Comparison of ENCODE assay signal across 8 cellular contexts in genomic region chr5:67206381-67207328, GRCh38. TPM values are rescaled to one million over a fixed set of nuclear protein-coding genes. Genes with fewer than 3 reads are reported as not detected.
DNase-seq lines count a peak whose midpoint lies in the region; ATAC-seq, FAIRE-seq and TF ChIP-seq lines count a peak whose summit lies in the region.

No MANE protein-coding gene starts in this region.

- intact Hi-C loops in spleen (cut with DNase I; ENCODE audit: low total_unique reads): loop anchor here (5.0 to 10.0 kb wide), 3 partner anchors 39 to 394 kb away; no protein-coding TSS in a partner anchor

- peak; percentile 71 for ATAC-seq in GM19468 (IDR thresholded peaks at IDR 0.05; ENCODE audit: extremely low read depth, unreplicated experiment)
- peak; percentile 83 for ATAC-seq in HG03575 (IDR thresholded peaks at IDR 0.05; ENCODE audit: extremely low read depth, insufficient number of reproducible peaks, low FRiP score, unreplicated experiment)

- H3K27me3 ChIP-seq in bronchial epithelial cell (ENCODE audit: control insufficient read depth, insufficient read depth, low read length) (no peaks in the 10 kb centered on the region), spleen (replicated peaks in 1 of 7) (no peaks in the 10 kb centered on the region)

- H3K9me3 ChIP-seq in spleen: peaks cover 0 to 6% (median 0%) of the 10 kb centered on the region in 8 donors

- TF ChIP-seq CTCF in bronchial epithelial cell (IDR thresholded peaks at IDR 0.05; ENCODE audit: insufficient read depth, low read length, severe bottlenecking) (no peak), spleen (IDR thresholded peaks at IDR 0.05 in 8 of 11, conservative IDR thresholded peaks at IDR 0.05 in 3 of 11) (no peak), coronary artery (IDR thresholded peaks at IDR 0.05) (no peak)

- H3K4me3 ChIP-seq in bronchial epithelial cell (ENCODE audit: low read depth, low read length) (no peak overlapping the region), spleen (peak overlapping the region in 1 of 8 donors; percentile 31), coronary artery (no peak overlapping the region)

- DNase-seq in 8988T: peak; percentile 63
- DNase-seq in UCSD-AML1 (lab: John Stamatoyannopoulos, UW; ENCODE audit: unreplicated experiment): peak; percentile 77
- DNase-seq in bronchial epithelial cell (ENCODE audit: low read depth): peak; percentile 100
- DNase-seq in spleen: peak; percentile 89
- DNase-seq in coronary artery (ENCODE audit: low spot score): no peak
- no peak for DNase-seq in occipital lobe (lab: John Stamatoyannopoulos, UW)

- H3K4me1 ChIP-seq in spleen: peaks cover 23 to 83% (median 77%) of the 10 kb centered on the region in 6 donors

- peak overlapping the region; percentile 66 to 93 (median 88) for H3K27ac ChIP-seq in spleen
- H3K27ac ChIP-seq in coronary artery: no peak overlapping the region

- H3K36me3 ChIP-seq in bronchial epithelial cell (ENCODE audit: control insufficient read depth, insufficient read depth, low read length) (no peaks in the 10 kb centered on the region), spleen (no peaks in the 10 kb centered on the region)

- peak; percentile 50 for FAIRE-seq in bronchial epithelial cell (lab: Jason Lieb, UNC)

- 28 to 47% (median 38%) methylated on average over 7 of the region's 7 CpGs for WGBS in spleen, 5 donors

- TF ChIP-seq POLR2A in spleen (IDR thresholded peaks at IDR 0.05): no peak

RNA-seq across cellular contexts. Expression of gene CD180, which starts 10.1 kb away (rescaled TPM):
- total RNA-seq in bronchial epithelial cell (not detected in 2 replicates), spleen (10 to 100 TPM; 20.6 to 39.2 (median 27.4) TPM), occipital lobe (0.47 TPM)
- polyA plus RNA-seq in spleen: 10 to 100 TPM; 11.6 to 17.9 (median 14.6) TPM

Comparison
In these comparisons a context has a peak if more than half of its experiments do, and no peak if none do; other contexts are left out.
1. DNase-seq: peak in 8988T (single experiment), UCSD-AML1 (single experiment), bronchial epithelial cell (single experiment) and spleen (single experiment); none in coronary artery (single experiment) and occipital lobe (single experiment).
2. H3K27ac ChIP-seq: peak in spleen (8 of 8); none in coronary artery (0 of 2).
3. RNA of gene CD180, which starts 10.1 kb away (total RNA-seq): 20.6 to 39.2 TPM in spleen; 0.47 TPM in occipital lobe (single experiment) and not detected in bronchial epithelial cell; every median in the first group is over 10 times any median in the second.